1 cellular context compared by ENCODE assay signal in the genomic region with DNA sequence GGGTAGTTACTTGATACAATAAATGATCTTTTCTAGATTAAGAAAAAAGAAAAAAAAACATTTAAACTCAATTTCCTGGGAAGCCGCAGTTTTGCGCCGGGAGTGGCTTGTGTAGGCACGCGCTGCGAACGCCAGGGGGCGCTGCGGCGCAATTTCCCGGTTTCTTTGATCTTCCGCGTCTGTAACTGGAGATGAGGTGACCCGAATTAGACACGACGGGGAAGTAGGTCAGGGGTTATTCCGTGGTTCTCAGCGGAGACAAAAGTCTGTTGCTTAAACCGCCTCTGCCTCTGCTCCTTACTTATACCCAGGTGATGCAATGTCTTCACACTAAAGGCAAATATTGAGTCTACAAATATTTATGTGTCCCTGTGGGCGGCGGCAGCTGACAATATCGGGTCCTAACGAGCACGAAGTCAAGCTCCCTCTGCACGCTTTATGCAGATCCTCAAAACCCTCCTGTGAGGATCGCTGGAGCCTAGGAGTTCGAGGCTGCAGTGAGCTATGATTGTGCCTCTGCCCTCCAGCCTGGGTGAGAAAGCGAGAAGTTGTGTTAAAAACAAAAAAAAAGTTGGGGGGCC.
A peak's percentile ranks its signal among the peaks of the same experiment; 100 is the strongest.
TF ChIP-seq lines count a peak whose summit lies in the region.

No MANE protein-coding gene starts in this region.

TF ChIP-seq in SK-N-SH, 30 proteins besides CTCF, POLR2A, EP300 and RAD21 (continued from another document):
- TF ChIP-seq, protein P1, sequence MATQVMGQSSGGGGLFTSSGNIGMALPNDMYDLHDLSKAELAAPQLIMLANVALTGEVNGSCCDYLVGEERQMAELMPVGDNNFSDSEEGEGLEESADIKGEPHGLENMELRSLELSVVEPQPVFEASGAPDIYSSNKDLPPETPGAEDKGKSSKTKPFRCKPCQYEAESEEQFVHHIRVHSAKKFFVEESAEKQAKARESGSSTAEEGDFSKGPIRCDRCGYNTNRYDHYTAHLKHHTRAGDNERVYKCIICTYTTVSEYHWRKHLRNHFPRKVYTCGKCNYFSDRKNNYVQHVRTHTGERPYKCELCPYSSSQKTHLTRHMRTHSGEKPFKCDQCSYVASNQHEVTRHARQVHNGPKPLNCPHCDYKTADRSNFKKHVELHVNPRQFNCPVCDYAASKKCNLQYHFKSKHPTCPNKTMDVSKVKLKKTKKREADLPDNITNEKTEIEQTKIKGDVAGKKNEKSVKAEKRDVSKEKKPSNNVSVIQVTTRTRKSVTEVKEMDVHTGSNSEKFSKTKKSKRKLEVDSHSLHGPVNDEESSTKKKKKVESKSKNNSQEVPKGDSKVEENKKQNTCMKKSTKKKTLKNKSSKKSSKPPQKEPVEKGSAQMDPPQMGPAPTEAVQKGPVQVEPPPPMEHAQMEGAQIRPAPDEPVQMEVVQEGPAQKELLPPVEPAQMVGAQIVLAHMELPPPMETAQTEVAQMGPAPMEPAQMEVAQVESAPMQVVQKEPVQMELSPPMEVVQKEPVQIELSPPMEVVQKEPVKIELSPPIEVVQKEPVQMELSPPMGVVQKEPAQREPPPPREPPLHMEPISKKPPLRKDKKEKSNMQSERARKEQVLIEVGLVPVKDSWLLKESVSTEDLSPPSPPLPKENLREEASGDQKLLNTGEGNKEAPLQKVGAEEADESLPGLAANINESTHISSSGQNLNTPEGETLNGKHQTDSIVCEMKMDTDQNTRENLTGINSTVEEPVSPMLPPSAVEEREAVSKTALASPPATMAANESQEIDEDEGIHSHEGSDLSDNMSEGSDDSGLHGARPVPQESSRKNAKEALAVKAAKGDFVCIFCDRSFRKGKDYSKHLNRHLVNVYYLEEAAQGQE (IDR thresholded peaks at IDR 0.05; ENCODE audit: low read depth, low read length), result no peak
- TF ChIP-seq NRF1 (IDR thresholded peaks at IDR 0.05; ENCODE audit: low read depth, low read length) (no peak), TEAD4 (IDR thresholded peaks at IDR 0.05; ENCODE audit: borderline replicate concordance, insufficient read depth) (no peak), POLR2AphosphoS5 (IDR thresholded peaks at IDR 0.05; ENCODE audit: low read depth, low read length) (no peak), FOXJ3 (CRISPR knock-in tag; IDR thresholded peaks at IDR 0.05) (no peak), MEF2A (IDR thresholded peaks at IDR 0.05; ENCODE audit: borderline replicate concordance, low read depth) (no peak), SMC3 (IDR thresholded peaks at IDR 0.05; ENCODE audit: low read depth, low read length) (peak; percentile 69), EZH2phosphoT487 (IDR thresholded peaks at IDR 0.05; ENCODE audit: borderline replicate concordance, low read depth) (no peak), CHD2 (IDR thresholded peaks at IDR 0.05; ENCODE audit: low read length, partially characterized antibody) (no peak), ELF1 (IDR thresholded peaks at IDR 0.05) (peak; percentile 29; the same call in 1 of the 2 replicates), RCOR1 (IDR thresholded peaks at IDR 0.05; ENCODE audit: low read length) (no peak), RXRA (IDR thresholded peaks at IDR 0.05; ENCODE audit: borderline replicate concordance, low read depth) (peak; percentile 49; the same call in 1 of the 2 replicates), TCF12 (IDR thresholded peaks at IDR 0.05) (no peak), MXI1 (IDR thresholded peaks at IDR 0.05; ENCODE audit: low read depth, low read length) (no peak), GATA2 (CRISPR knock-in tag; IDR thresholded peaks at IDR 0.05) (no peak), NFIC (IDR thresholded peaks at IDR 0.05; ENCODE audit: borderline replicate concordance) (no peak)
- TF ChIP-seq, protein P2, sequence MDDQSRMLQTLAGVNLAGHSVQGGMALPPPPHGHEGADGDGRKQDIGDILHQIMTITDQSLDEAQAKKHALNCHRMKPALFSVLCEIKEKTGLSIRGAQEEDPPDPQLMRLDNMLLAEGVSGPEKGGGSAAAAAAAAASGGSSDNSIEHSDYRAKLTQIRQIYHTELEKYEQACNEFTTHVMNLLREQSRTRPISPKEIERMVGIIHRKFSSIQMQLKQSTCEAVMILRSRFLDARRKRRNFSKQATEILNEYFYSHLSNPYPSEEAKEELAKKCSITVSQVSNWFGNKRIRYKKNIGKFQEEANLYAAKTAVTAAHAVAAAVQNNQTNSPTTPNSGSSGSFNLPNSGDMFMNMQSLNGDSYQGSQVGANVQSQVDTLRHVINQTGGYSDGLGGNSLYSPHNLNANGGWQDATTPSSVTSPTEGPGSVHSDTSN (IDR thresholded peaks at IDR 0.05), result no peak
- TF ChIP-seq, protein P3, sequence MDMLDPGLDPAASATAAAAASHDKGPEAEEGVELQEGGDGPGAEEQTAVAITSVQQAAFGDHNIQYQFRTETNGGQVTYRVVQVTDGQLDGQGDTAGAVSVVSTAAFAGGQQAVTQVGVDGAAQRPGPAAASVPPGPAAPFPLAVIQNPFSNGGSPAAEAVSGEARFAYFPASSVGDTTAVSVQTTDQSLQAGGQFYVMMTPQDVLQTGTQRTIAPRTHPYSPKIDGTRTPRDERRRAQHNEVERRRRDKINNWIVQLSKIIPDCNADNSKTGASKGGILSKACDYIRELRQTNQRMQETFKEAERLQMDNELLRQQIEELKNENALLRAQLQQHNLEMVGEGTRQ (IDR thresholded peaks at IDR 0.05; ENCODE audit: borderline replicate concordance, low read depth, low read length), result no peak
- TF ChIP-seq, protein P4, sequence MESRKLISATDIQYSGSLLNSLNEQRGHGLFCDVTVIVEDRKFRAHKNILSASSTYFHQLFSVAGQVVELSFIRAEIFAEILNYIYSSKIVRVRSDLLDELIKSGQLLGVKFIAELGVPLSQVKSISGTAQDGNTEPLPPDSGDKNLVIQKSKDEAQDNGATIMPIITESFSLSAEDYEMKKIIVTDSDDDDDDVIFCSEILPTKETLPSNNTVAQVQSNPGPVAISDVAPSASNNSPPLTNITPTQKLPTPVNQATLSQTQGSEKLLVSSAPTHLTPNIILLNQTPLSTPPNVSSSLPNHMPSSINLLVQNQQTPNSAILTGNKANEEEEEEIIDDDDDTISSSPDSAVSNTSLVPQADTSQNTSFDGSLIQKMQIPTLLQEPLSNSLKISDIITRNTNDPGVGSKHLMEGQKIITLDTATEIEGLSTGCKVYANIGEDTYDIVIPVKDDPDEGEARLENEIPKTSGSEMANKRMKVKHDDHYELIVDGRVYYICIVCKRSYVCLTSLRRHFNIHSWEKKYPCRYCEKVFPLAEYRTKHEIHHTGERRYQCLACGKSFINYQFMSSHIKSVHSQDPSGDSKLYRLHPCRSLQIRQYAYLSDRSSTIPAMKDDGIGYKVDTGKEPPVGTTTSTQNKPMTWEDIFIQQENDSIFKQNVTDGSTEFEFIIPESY (IDR thresholded peaks at IDR 0.05; ENCODE audit: borderline replicate concordance, low read depth), result no peak
- TF ChIP-seq, protein P5, sequence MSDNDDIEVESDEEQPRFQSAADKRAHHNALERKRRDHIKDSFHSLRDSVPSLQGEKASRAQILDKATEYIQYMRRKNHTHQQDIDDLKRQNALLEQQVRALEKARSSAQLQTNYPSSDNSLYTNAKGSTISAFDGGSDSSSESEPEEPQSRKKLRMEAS (IDR thresholded peaks at IDR 0.05; ENCODE audit: low read depth), result 0 out of 2 replicates have a peak, but pooled peaks have one; percentile 20
- TF ChIP-seq, protein P6, sequence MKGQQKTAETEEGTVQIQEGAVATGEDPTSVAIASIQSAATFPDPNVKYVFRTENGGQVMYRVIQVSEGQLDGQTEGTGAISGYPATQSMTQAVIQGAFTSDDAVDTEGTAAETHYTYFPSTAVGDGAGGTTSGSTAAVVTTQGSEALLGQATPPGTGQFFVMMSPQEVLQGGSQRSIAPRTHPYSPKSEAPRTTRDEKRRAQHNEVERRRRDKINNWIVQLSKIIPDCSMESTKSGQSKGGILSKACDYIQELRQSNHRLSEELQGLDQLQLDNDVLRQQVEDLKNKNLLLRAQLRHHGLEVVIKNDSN (IDR thresholded peaks at IDR 0.05; ENCODE audit: borderline replicate concordance, low read depth), result no peak
- TF ChIP-seq, protein P7, sequence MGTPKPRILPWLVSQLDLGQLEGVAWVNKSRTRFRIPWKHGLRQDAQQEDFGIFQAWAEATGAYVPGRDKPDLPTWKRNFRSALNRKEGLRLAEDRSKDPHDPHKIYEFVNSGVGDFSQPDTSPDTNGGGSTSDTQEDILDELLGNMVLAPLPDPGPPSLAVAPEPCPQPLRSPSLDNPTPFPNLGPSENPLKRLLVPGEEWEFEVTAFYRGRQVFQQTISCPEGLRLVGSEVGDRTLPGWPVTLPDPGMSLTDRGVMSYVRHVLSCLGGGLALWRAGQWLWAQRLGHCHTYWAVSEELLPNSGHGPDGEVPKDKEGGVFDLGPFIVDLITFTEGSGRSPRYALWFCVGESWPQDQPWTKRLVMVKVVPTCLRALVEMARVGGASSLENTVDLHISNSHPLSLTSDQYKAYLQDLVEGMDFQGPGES (IDR thresholded peaks at IDR 0.05; ENCODE audit: low read depth, low read length), result no peak
